Comparison of ENCODE assay signal across 17 cellular contexts in the genomic region with DNA sequence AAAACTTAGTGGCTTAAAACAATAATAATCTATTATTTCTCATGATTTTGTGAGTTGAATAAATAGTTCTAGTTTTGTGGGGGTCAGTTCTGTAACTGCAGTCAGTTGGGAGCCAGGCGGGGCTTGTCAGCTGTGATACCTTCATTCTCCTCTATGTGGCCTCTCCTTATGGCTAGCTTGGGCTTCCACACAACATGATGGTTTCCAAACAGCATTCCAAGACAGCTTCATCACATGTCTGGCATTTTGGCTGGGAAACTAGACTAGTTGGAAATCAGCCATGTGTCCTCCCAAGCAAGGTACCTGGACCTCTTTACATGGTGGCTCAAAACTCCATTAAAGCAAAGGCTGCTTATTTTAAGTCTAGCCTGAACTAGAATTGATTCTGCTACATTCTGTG.
A peak's percentile ranks its signal among the peaks of the same experiment; 100 is the strongest.
DNase-seq lines count a peak whose midpoint lies in the region; ATAC-seq and TF ChIP-seq lines count a peak whose summit lies in the region.
"Had no signal": no experiment of that assay in that cellular context is flagged by ENCODE, and none has a peak within 500 bp of the region (broad histone marks: within the 10 kb centered on the region; RNA-seq: fewer than 3 reads in every experiment).

No MANE protein-coding gene starts in this region.

- DNase-seq in G401 (ENCODE audit: low spot score) (peak; percentile 61), OCI-LY7 (ENCODE audit: low spot score) (no peak), choroid plexus epithelial cell (ENCODE audit: low read depth) (peak; percentile 75), NCI-H1694 treated with DMSO at 0.1 percent for 48 hours (lab: John Stamatoyannopoulos, UW) (no peak), KBM-7 (no peak)
- DNase-seq: activated CD4-positive, alpha-beta T cell treated with anti-CD3 and anti-CD28 coated beads, Interleukin-2, amount 50 U/mL, for 4 hours; amniotic stem cell; left colon; NCI-H510A; ovary; stimulated activated CD4-positive, alpha-beta T cell treated with anti-CD3 and anti-CD28 coated beads, Interleukin-4, amount 100 ng/mL, for 4 hours; substantia nigra had no signal

- no TSS peak for BruUV-seq in OCI-LY7 (replicated peaks; lab: Mats Ljungman, UMichigan)

- peak overlapping the region; percentile 17 to 66 (median 33) for H3K27ac Mint-ChIP-seq in nephron

- intact Hi-C loops in OCI-LY7 (cut with micrococcal nuclease; ENCODE audit: unreplicated experiment): no loop called here

- no peaks in the 10 kb centered on the region for H3K27me3 Mint-ChIP-seq in nephron (ENCODE audit: low read depth)

- H4K20me1 ChIP-seq in OCI-LY7 (ENCODE audit: insufficient read depth, low read length): no peaks in the 10 kb centered on the region

- peaks cover 53% of the 10 kb centered on the region for H3K4me1 Mint-ChIP-seq in nephron

- no peak overlapping the region for H3K4me2 ChIP-seq in OCI-LY7 (ENCODE audit: low read length)

- CTCF ChIA-PET in OCI-LY7 (lab: Charles Lee; ENCODE audit: unreplicated experiment): no interaction called here

- no peak overlapping the region for H2AFZ ChIP-seq in OCI-LY7 (ENCODE audit: low read length)

- no peaks in the 10 kb centered on the region for H3K36me3 ChIP-seq in OCI-LY7 (ENCODE audit: insufficient read depth, low read length)
- H3K36me3 ChIP-seq: ovary, SJSA1 had no signal

- no peaks in the 10 kb centered on the region for H3K79me2 ChIP-seq in OCI-LY7 (ENCODE audit: insufficient read depth, low read depth, low read length)

- no peak overlapping the region for H3K4me3 Mint-ChIP-seq in nephron

- in situ Hi-C loops in G401 (cut with HindIII; ENCODE audit: low sequenced_read_pairs): no loop called here
- in situ Hi-C loops in KBM-7 (cut with MboI; ENCODE audit: low pct_unique_long_range_greater_than_20kb, low sequenced_read_pairs): no loop called here

- TF ChIP-seq CTCF in OCI-LY7 (conservative IDR thresholded peaks at IDR 0.05; ENCODE audit: low read length): peak; percentile 47
- peak; percentile 30 for TF ChIP-seq CTCF in choroid plexus epithelial cell (conservative IDR thresholded peaks at IDR 0.05; ENCODE audit: low read depth, low read length)
- TF ChIP-seq CTCF in nephron (IDR thresholded peaks at IDR 0.05; ENCODE audit: unreplicated experiment in 3 of 3): no peak

- ATAC-seq in GM18907 (IDR thresholded peaks at IDR 0.05; ENCODE audit: unreplicated experiment) (no peak), HG03196 (IDR thresholded peaks at IDR 0.05; ENCODE audit: unreplicated experiment) (no peak)
- ATAC-seq: left colon had no signal

- POLR2A ChIA-PET in OCI-LY7 (lab: Charles Lee): interaction anchor here (0.6 to 1.2 kb wide), 3 partner anchors 14 to 92 kb away, joined by 3 to 4 read pairs (median 3); no protein-coding TSS in a partner anchor

- H3K4me3 ChIP-seq in OCI-LY7 (ENCODE audit: low read depth, low read length, poor library complexity, severe bottlenecking): no peak overlapping the region
- no peak overlapping the region for H3K4me3 ChIP-seq in choroid plexus epithelial cell (ENCODE audit: low read depth, low read length)
- H3K4me3 ChIP-seq: ovary, SJSA1 had no signal

- no peaks in the 10 kb centered on the region for H3K9me3 ChIP-seq in OCI-LY7 (ENCODE audit: low read length)
- H3K9me3 ChIP-seq: ovary, SJSA1 had no signal

- H3K36me3 Mint-ChIP-seq in nephron (ENCODE audit: low read depth): no peaks in the 10 kb centered on the region

- H3K9me2 ChIP-seq in OCI-LY7 (ENCODE audit: insufficient read depth, low read length): no peaks in the 10 kb centered on the region

- H3K9me3 Mint-ChIP-seq in nephron: no peaks in the 10 kb centered on the region

- H3K4me1 ChIP-seq in OCI-LY7 (ENCODE audit: insufficient read depth, low read length, poor library complexity, severe bottlenecking): peaks cover 46% of the 10 kb centered on the region
- H3K4me1 ChIP-seq: SJSA1 had no signal

- H3K27ac ChIP-seq in OCI-LY7 (ENCODE audit: low read depth, low read length, poor library complexity, severe bottlenecking): no peak overlapping the region
- H3K27ac ChIP-seq: epithelial cell of prostate, ovary, SJSA1 had no signal

Comparison
In these comparisons a context has a peak if more than half of its experiments do, and no peak if none do; other contexts are left out.
1. DNase-seq: peak in G401 (single experiment) and choroid plexus epithelial cell (single experiment); none in OCI-LY7 (single experiment), NCI-H1694 treated with DMSO at 0.1 percent for 48 hours (single experiment) and KBM-7 (single experiment).
2. CTCF ChIP-seq: peak in OCI-LY7 (single experiment) and choroid plexus epithelial cell (single experiment); none in nephron (0 of 3).